ENCODE assay signal across 19 cellular contexts in the genomic region with DNA sequence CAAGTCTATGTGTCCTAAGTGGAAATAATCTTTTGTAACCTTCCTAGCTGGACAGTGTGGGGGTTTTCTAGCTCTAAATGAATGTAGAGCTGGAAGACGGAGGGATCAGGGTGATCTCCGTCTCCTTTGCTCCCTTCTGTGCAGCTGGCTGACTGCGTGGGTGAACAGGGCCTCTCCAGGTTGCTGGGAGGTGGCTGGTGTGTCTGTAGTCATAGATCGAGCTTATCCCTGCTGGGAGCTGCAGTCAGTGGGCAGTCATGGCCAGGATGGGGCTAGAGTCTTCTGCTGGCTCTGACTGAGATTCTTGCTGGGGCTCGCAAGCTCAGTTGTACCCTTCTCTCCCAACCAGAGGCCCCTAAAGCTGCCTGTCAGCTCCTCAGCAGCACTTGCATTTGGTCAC. TPM values are rescaled to one million over a fixed set of nuclear protein-coding genes. Genes with fewer than 3 reads are reported as not detected.
DNase-seq lines count a peak whose midpoint lies in the region; ATAC-seq lines count a peak whose summit lies in the region.
"Had no signal": no experiment of that assay in that cellular context is flagged by ENCODE, and none has a peak within 500 bp of the region (broad histone marks: within the 10 kb centered on the region; RNA-seq: fewer than 3 reads in every experiment).

No MANE protein-coding gene starts in this region.

- H3K27ac Mint-ChIP-seq in activated naive CD8-positive, alpha-beta T cell, result peak overlapping the region; percentile 22
- H3K27ac Mint-ChIP-seq in activated naive CD8-positive, alpha-beta T cell treated with anti-CD3 and anti-CD28 coated beads, Interleukin-2, amount 50 U/mL, for 24 hours, result no peak overlapping the region
- peak overlapping the region in 4 of 6 donors; percentile 4 to 70 (median 51) for H3K27ac Mint-ChIP-seq in immature natural killer cell
- H3K27ac Mint-ChIP-seq: CD8-positive, alpha-beta T cell had no signal

- H3K9me3 Mint-ChIP-seq in activated naive CD8-positive, alpha-beta T cell (ENCODE audit: low read depth), result no peaks in the 10 kb centered on the region
- H3K9me3 Mint-ChIP-seq in activated naive CD8-positive, alpha-beta T cell treated with anti-CD3 and anti-CD28 coated beads, Interleukin-2, amount 50 U/mL, for 24 hours, result no peaks in the 10 kb centered on the region
- no peaks in the 10 kb centered on the region for H3K9me3 Mint-ChIP-seq in immature natural killer cell
- H3K9me3 Mint-ChIP-seq: CD8-positive, alpha-beta T cell had no signal

- H3K4me1 Mint-ChIP-seq in activated naive CD8-positive, alpha-beta T cell (ENCODE audit: low read depth), result peaks cover 35% of the 10 kb centered on the region
- peaks cover 31% of the 10 kb centered on the region for H3K4me1 Mint-ChIP-seq in activated naive CD8-positive, alpha-beta T cell treated with anti-CD3 and anti-CD28 coated beads, Interleukin-2, amount 50 U/mL, for 24 hours
- H3K4me1 Mint-ChIP-seq in immature natural killer cell, result peaks cover 32 to 58% of the 10 kb centered on the region in 2 donors

- peaks cover 12% of the 10 kb centered on the region for H3K36me3 Mint-ChIP-seq in activated naive CD8-positive, alpha-beta T cell
- H3K36me3 Mint-ChIP-seq in activated naive CD8-positive, alpha-beta T cell treated with anti-CD3 and anti-CD28 coated beads, Interleukin-2, amount 50 U/mL, for 24 hours (ENCODE audit: low read depth), result peaks cover 42% of the 10 kb centered on the region
- H3K36me3 Mint-ChIP-seq in immature natural killer cell, result peaks cover 20 to 33% (median 26%) of the 10 kb centered on the region in 3 donors

- no peak for DNase-seq in activated naive CD8-positive, alpha-beta T cell treated with anti-CD3 and anti-CD28 coated beads, Interleukin-2, amount 50 U/mL, for 24 hours
- DNase-seq in immature natural killer cell (no peak), superior temporal gyrus (ENCODE audit: extremely low spot score) (no peak)
- DNase-seq: 8988T; Calu3; CD8-positive, alpha-beta T cell; DMS153; GM23248; HCEC 1CT; MM.1S; NCI-H1048; NCI-H1417 treated with DMSO at 0.1 percent for 48 hours; NCI-H187; NCI-H446 treated with DMSO at 0.1 percent for 48 hours; NCI-H526 treated with DMSO at 0.1 percent for 48 hours; OCI-M1; Right ventricle myocardium superior had no signal

- H3K4me3 Mint-ChIP-seq in activated naive CD8-positive, alpha-beta T cell, result no peak overlapping the region
- H3K4me3 Mint-ChIP-seq in activated naive CD8-positive, alpha-beta T cell treated with anti-CD3 and anti-CD28 coated beads, Interleukin-2, amount 50 U/mL, for 24 hours, result no peak overlapping the region
- H3K4me3 Mint-ChIP-seq in immature natural killer cell, result no peak overlapping the region
- H3K4me3 Mint-ChIP-seq: CD8-positive, alpha-beta T cell had no signal

- ATAC-seq in activated naive CD8-positive, alpha-beta T cell treated with anti-CD3 and anti-CD28 coated beads, Interleukin-2, amount 50 U/mL, for 24 hours, result no peak
- ATAC-seq: CD8-positive, alpha-beta T cell; K562 had no signal

- H3K27me3 Mint-ChIP-seq in activated naive CD8-positive, alpha-beta T cell, result no peaks in the 10 kb centered on the region
- no peaks in the 10 kb centered on the region for H3K27me3 Mint-ChIP-seq in activated naive CD8-positive, alpha-beta T cell treated with anti-CD3 and anti-CD28 coated beads, Interleukin-2, amount 50 U/mL, for 24 hours
- peaks cover 0 to 3% (median 0%) of the 10 kb centered on the region in 3 donors for H3K27me3 Mint-ChIP-seq in immature natural killer cell (ENCODE audit: low read depth in 3 of 3)

RNA-seq across cellular contexts. Expression of gene SEC23B, which starts 6.4 kb away (rescaled TPM):
- 100 to 1,000 TPM in 1 of 3 donors, 10 to 100 TPM in 2; 44.1 to 109 (median 67.7) TPM for polyA plus RNA-seq in immature natural killer cell

RNA-seq across cellular contexts. Expression of gene RBBP9, which starts 17.1 kb away (rescaled TPM):
- polyA plus RNA-seq in immature natural killer cell, result 1 to 10 TPM; 3.4 to 9.8 (median 9.7) TPM

RNA-seq across cellular contexts. Expression of gene POLR3F, which starts 46.9 kb away (rescaled TPM):
- polyA plus RNA-seq in immature natural killer cell, result 1 to 10 TPM; 4.3 to 6.2 (median 4.4) TPM

RNA-seq across cellular contexts. Expression of gene DZANK1, which starts 47.3 kb away (rescaled TPM):
- polyA plus RNA-seq in immature natural killer cell, result 1 to 10 TPM in 2 of 3 donors, not detected in 1; 1.2 to 1.6 TPM

RNA-seq across cellular contexts. Expression of gene SMIM26, which starts 53.1 kb away (rescaled TPM):
- polyA plus RNA-seq in immature natural killer cell, result 100 to 1,000 TPM; 175 to 216 (median 181) TPM
